10 cellular contexts compared by ENCODE assay signal in genomic region chr7:108875139-108875538, GRCh38.
A peak's percentile ranks its signal among the peaks of the same experiment; 100 is the strongest.
DNase-seq lines count a peak whose midpoint lies in the region; FAIRE-seq and TF ChIP-seq lines count a peak whose summit lies in the region.
"Had no signal": no experiment of that assay in that cellular context is flagged by ENCODE, and none has a peak within 500 bp of the region (broad histone marks: within the 10 kb centered on the region; RNA-seq: fewer than 3 reads in every experiment).

No MANE protein-coding gene starts in this region.

- DNase-seq in NCI-H82 (lab: John Stamatoyannopoulos, UW) (peak; percentile 41), fibroblast of the aortic adventitia (ENCODE audit: low read depth) (peak; percentile 57), H54 (ENCODE audit: insufficient read length, low spot score) (no peak), Peyer's patch (no peak), Kasumi-1 (lab: John Stamatoyannopoulos, UW) (no peak), NCI-H187 (lab: John Stamatoyannopoulos, UW) (no peak)
- DNase-seq: heart right ventricle, NCI-H1694 had no signal

- H3K9me3 ChIP-seq in Peyer's patch = peaks cover 0 to 7% (median 0%) of the 10 kb centered on the region in 4 donors

- no peaks in the 10 kb centered on the region for H3K36me3 ChIP-seq in Peyer's patch
- H3K36me3 ChIP-seq: heart right ventricle had no signal

- no peak overlapping the region for H3K27ac ChIP-seq in C4-2B
- no peak overlapping the region for H3K27ac ChIP-seq in Peyer's patch
- H3K27ac ChIP-seq: heart right ventricle had no signal

- H3K4me3 ChIP-seq in fibroblast of the aortic adventitia (ENCODE audit: low read depth, low read length) (no peak overlapping the region), Peyer's patch (no peak overlapping the region)
- H3K4me3 ChIP-seq: heart right ventricle had no signal

- H3K4me1 ChIP-seq in Peyer's patch = no peaks in the 10 kb centered on the region
- H3K4me1 ChIP-seq: heart right ventricle had no signal

- no peak for TF ChIP-seq POLR2A in H54 (IDR thresholded peaks at IDR 0.05; ENCODE audit: low read depth, low read length)
- TF ChIP-seq POLR2A in Peyer's patch (IDR thresholded peaks at IDR 0.05) = no peak

- TF ChIP-seq CTCF in C4-2B (conservative IDR thresholded peaks at IDR 0.05) = peak; percentile 77
- peak; percentile 31; the same call in 1 of the 2 replicates for TF ChIP-seq CTCF in GM12874 (IDR thresholded peaks at IDR 0.05; ENCODE audit: insufficient read depth, low read depth, low read length)
- peak; percentile 62 for TF ChIP-seq CTCF in fibroblast of the aortic adventitia (IDR thresholded peaks at IDR 0.05; ENCODE audit: insufficient read depth, low read length)
- no peak for TF ChIP-seq CTCF in Peyer's patch (IDR thresholded peaks at IDR 0.05)

- no peaks in the 10 kb centered on the region for H3K27me3 ChIP-seq in Peyer's patch
- H3K27me3 ChIP-seq: heart right ventricle had no signal

- FAIRE-seq in H54 (lab: Jason Lieb, UNC) = no peak

Comparison
In these comparisons a context has a peak if more than half of its experiments do, and no peak if none do; other contexts are left out.
1. CTCF ChIP-seq: peak in C4-2B (single experiment), GM12874 (single experiment) and fibroblast of the aortic adventitia (single experiment); none in Peyer's patch (0 of 6).
2. DNase-seq: peak in NCI-H82 (single experiment) and fibroblast of the aortic adventitia (single experiment); none in H54 (single experiment), Peyer's patch (0 of 3), Kasumi-1 (0 of 2) and NCI-H187 (0 of 2).